ENCODE assay signal across 8 cellular contexts in genomic region chr10:128463991-128464755, GRCh38.
DNase-seq lines count a peak whose midpoint lies in the region; ATAC-seq and TF ChIP-seq lines count a peak whose summit lies in the region.
"Had no signal": no experiment of that assay in that cellular context is flagged by ENCODE, and none has a peak within 500 bp of the region (broad histone marks: within the 10 kb centered on the region; RNA-seq: fewer than 3 reads in every experiment).

No MANE protein-coding gene starts in this region.

- H3K27ac ChIP-seq in neural progenitor cell: no peak overlapping the region

- in situ Hi-C loops in G401 (cut with HindIII; ENCODE audit: low sequenced_read_pairs): no loop called here

- peaks cover 2% of the 10 kb centered on the region for H3K27me3 Mint-ChIP-seq in neural progenitor cell (ENCODE audit: insufficient read depth, low read depth)

- H3K4me3 Mint-ChIP-seq in neural progenitor cell: no peak overlapping the region
- H3K4me3 Mint-ChIP-seq: brain had no signal

- H3K4me1 ChIP-seq in neural progenitor cell: no peaks in the 10 kb centered on the region

- H3K4me3 ChIP-seq in neural progenitor cell: no peak overlapping the region

- peaks cover 5% of the 10 kb centered on the region for H3K9me3 Mint-ChIP-seq in neural progenitor cell

- H3K27me3 ChIP-seq in neural progenitor cell: no peaks in the 10 kb centered on the region

- no peak overlapping the region for H2AFZ ChIP-seq in neural progenitor cell (replicated peaks)

- H3K27ac Mint-ChIP-seq in neural progenitor cell: no peak overlapping the region

- no peaks in the 10 kb centered on the region for H4K20me1 ChIP-seq in neural progenitor cell (ENCODE audit: low read depth)

- no peak for TF ChIP-seq CTCF in neural progenitor cell (IDR thresholded peaks at IDR 0.05)

- H3K36me3 Mint-ChIP-seq in neural progenitor cell: no peaks in the 10 kb centered on the region
- H3K36me3 Mint-ChIP-seq: brain had no signal

- DNase-seq in G401 (ENCODE audit: low spot score) (peak; percentile 37), NCI-H146 (lab: John Stamatoyannopoulos, UW) (peak; percentile 47), neural progenitor cell (ENCODE audit: low spot score) (peak; percentile 57), NCI-H2196 treated with DMSO at 0.1 percent for 48 hours (lab: John Stamatoyannopoulos, UW; ENCODE audit: unreplicated experiment) (no peak), NCI-H1930 (lab: John Stamatoyannopoulos, UW) (no peak)
- peak; percentile 2 for DNase-seq in effector CD8-positive, alpha-beta T cell (lab: John Stamatoyannopoulos, UW)

- no peaks in the 10 kb centered on the region for H3K9me3 ChIP-seq in neural progenitor cell (ENCODE audit: low read depth)

- no peaks in the 10 kb centered on the region for H3K36me3 ChIP-seq in neural progenitor cell

- H3K4me1 Mint-ChIP-seq in neural progenitor cell: peaks cover 16% of the 10 kb centered on the region

- H3K9ac ChIP-seq in neural progenitor cell: no peak overlapping the region

- no peak for ATAC-seq in GM21737 (IDR thresholded peaks at IDR 0.05; ENCODE audit: unreplicated experiment)

- no peaks in the 10 kb centered on the region for H3K79me2 ChIP-seq in neural progenitor cell (ENCODE audit: low read depth)

- no peaks in the 10 kb centered on the region for H3F3A ChIP-seq in neural progenitor cell (ENCODE audit: low read depth)

- no peak overlapping the region for H3K4me2 ChIP-seq in neural progenitor cell

Comparison
In these comparisons a context has a peak if more than half of its experiments do, and no peak if none do; other contexts are left out.
1. DNase-seq: peak in G401 (single experiment), NCI-H146 (single experiment), effector CD8-positive, alpha-beta T cell (single experiment) and neural progenitor cell (single experiment); none in NCI-H2196 treated with DMSO at 0.1 percent for 48 hours (single experiment) and NCI-H1930 (0 of 2).